In genomic region chr13:111114362-111115050, GRCh38 we compare ENCODE assay signal across 8 cellular contexts. TPM values are rescaled to one million over a fixed set of nuclear protein-coding genes. Genes with fewer than 3 reads are reported as not detected.
DNase-seq lines count a peak whose midpoint lies in the region; ATAC-seq and TF ChIP-seq lines count a peak whose summit lies in the region.

No MANE protein-coding gene starts in this region.

- H3K4me3 Mint-ChIP-seq in activated CD8-positive, alpha-beta memory T cell treated with anti-CD3 and anti-CD28 coated beads, Interleukin-2, amount 10 ng/mL, durations not matched to agents 7 days and 5 days = peak overlapping the region; percentile 79
- peak overlapping the region; percentile 87 to 94 (median 89) for H3K4me3 Mint-ChIP-seq in brain

- CTCF ChIA-PET in activated CD8-positive, alpha-beta memory T cell treated with anti-CD3 and anti-CD28 coated beads, Interleukin-2, amount 10 ng/mL, durations not matched to agents 7 days and 5 days (lab: Charles Lee) = interaction anchor here (1.3 to 2.1 kb wide), 2 partner anchors 11 to 47 kb away, joined by 3 to 8 read pairs; no protein-coding TSS in a partner anchor

- H3K27ac ChIP-seq in rectal smooth muscle tissue (ENCODE audit: low read depth, low read length) = peak overlapping the region; percentile 28

- no peaks in the 10 kb centered on the region for H3K36me3 Mint-ChIP-seq in activated CD8-positive, alpha-beta memory T cell treated with anti-CD3 and anti-CD28 coated beads, Interleukin-2, amount 10 ng/mL, durations not matched to agents 7 days and 5 days
- H3K36me3 Mint-ChIP-seq in brain = peaks cover 12% of the 10 kb centered on the region

- no peaks in the 10 kb centered on the region for H3K9me3 ChIP-seq in iPS-15b (ENCODE audit: control insufficient read depth, insufficient read depth, low read length)

- H3K4me3 ChIP-seq in iPS-15b (ENCODE audit: low read depth, low read length) (peak overlapping the region; percentile 70), rectal smooth muscle tissue (ENCODE audit: low read length) (peak overlapping the region; percentile 71)

- H3K4me1 Mint-ChIP-seq in activated CD8-positive, alpha-beta memory T cell treated with anti-CD3 and anti-CD28 coated beads, Interleukin-2, amount 10 ng/mL, durations not matched to agents 7 days and 5 days = peaks cover 12% of the 10 kb centered on the region
- H3K4me1 Mint-ChIP-seq in brain = peaks cover 47% of the 10 kb centered on the region

- TF ChIP-seq CTCF in brain (conservative IDR thresholded peaks at IDR 0.05) = no peak

- no peaks in the 10 kb centered on the region for H3K4me1 ChIP-seq in iPS-15b (ENCODE audit: control insufficient read depth, insufficient read depth, low read length)
- H3K4me1 ChIP-seq in rectal smooth muscle tissue (ENCODE audit: control insufficient read depth, insufficient read depth, low read length) = no peaks in the 10 kb centered on the region

- no peak overlapping the region for H3K27ac Mint-ChIP-seq in activated CD8-positive, alpha-beta memory T cell treated with anti-CD3 and anti-CD28 coated beads, Interleukin-2, amount 10 ng/mL, durations not matched to agents 7 days and 5 days
- peak overlapping the region; percentile 83 to 99 (median 95) for H3K27ac Mint-ChIP-seq in brain

- H3K27me3 ChIP-seq in iPS-15b (ENCODE audit: control insufficient read depth, insufficient read depth, low read length) (peaks cover 59% of the 10 kb centered on the region), rectal smooth muscle tissue (ENCODE audit: control insufficient read depth, insufficient read depth, low read length) (peaks cover 8% of the 10 kb centered on the region)

- H3K27me3 Mint-ChIP-seq in activated CD8-positive, alpha-beta memory T cell treated with anti-CD3 and anti-CD28 coated beads, Interleukin-2, amount 10 ng/mL, durations not matched to agents 7 days and 5 days = peaks cover 85% of the 10 kb centered on the region
- peaks cover 13% of the 10 kb centered on the region for H3K27me3 Mint-ChIP-seq in brain

- H3K36me3 ChIP-seq in iPS-15b (ENCODE audit: control insufficient read depth, insufficient read depth, low read length) (no peaks in the 10 kb centered on the region), rectal smooth muscle tissue (ENCODE audit: control insufficient read depth, insufficient read depth, low read length) (no peaks in the 10 kb centered on the region)

- peak; percentile 64 for ATAC-seq in activated CD8-positive, alpha-beta memory T cell treated with anti-CD3 and anti-CD28 coated beads, Interleukin-2, amount 10 ng/mL, durations not matched to agents 7 days and 5 days
- ATAC-seq in HG03139 (IDR thresholded peaks at IDR 0.05; ENCODE audit: unreplicated experiment) = no peak

- DNase-seq in activated CD8-positive, alpha-beta memory T cell treated with anti-CD3 and anti-CD28 coated beads, Interleukin-2, amount 10 ng/mL, durations not matched to agents 7 days and 5 days = no peak
- DNase-seq in activated CD8-positive, alpha-beta memory T cell treated with anti-CD3 and anti-CD28 coated beads for 24 hours = no peak
- peak; percentile 74 for DNase-seq in NCI-H2029 (lab: John Stamatoyannopoulos, UW)
- no peak for DNase-seq in OCI-M1 (lab: John Stamatoyannopoulos, UW)

- H3K9ac ChIP-seq in iPS-15b (ENCODE audit: low read depth, low read length) (no peak overlapping the region), rectal smooth muscle tissue (ENCODE audit: low read length) (no peak overlapping the region)

- H3K9me3 Mint-ChIP-seq in activated CD8-positive, alpha-beta memory T cell treated with anti-CD3 and anti-CD28 coated beads, Interleukin-2, amount 10 ng/mL, durations not matched to agents 7 days and 5 days (ENCODE audit: low read depth) = no peaks in the 10 kb centered on the region
- H3K9me3 Mint-ChIP-seq in brain = peaks cover 0 to 13% (median 3%) of the 10 kb centered on the region in 5 experiments

RNA-seq across cellular contexts. Expression of gene ARHGEF7, which starts 0.6 kb away (rescaled TPM):
- total RNA-seq in activated CD8-positive, alpha-beta memory T cell treated with anti-CD3 and anti-CD28 coated beads, Interleukin-2, amount 10 ng/mL, durations not matched to agents 7 days and 5 days = 10 to 100 TPM; 58.7 to 67.2 TPM
- 68.9 TPM for polyA plus RNA-seq in brain (ENCODE audit: insufficient read depth, low read depth, low replicate concordance)
